In the genomic region with DNA sequence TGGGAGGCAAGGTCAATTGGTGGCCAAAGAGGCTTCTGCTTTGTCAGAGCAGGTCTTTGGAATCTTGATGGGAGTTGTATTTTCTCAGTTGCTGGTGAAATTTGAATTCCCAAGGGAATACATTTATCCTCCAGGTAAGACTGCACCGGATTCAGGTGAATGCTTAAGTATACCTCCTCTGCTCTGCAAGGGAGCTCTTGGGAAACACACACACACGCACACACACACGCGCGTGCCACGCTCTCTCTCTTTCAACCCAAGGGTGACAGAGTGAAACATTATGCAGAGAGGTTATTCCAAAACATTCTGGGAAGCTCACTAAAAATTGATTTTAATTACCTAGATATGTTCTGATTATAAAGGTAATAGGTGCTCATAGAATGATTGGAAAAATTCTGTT, we compare ENCODE assay signal across 25 cellular contexts. TPM values are rescaled to one million over a fixed set of nuclear protein-coding genes. Genes with fewer than 3 reads are reported as not detected.
DNase-seq lines count a peak whose midpoint lies in the region; ATAC-seq and TF ChIP-seq lines count a peak whose summit lies in the region.
"Had no signal": no experiment of that assay in that cellular context is flagged by ENCODE, and none has a peak within 500 bp of the region (broad histone marks: within the 10 kb centered on the region; RNA-seq: fewer than 3 reads in every experiment).

No MANE protein-coding gene starts in this region.

- no peak overlapping the region for H2AFZ ChIP-seq in GM23338

- peaks cover 47% of the 10 kb centered on the region for H3K79me2 ChIP-seq in GM23338 (replicated peaks; ENCODE audit: insufficient read depth)

- H3K27me3 Mint-ChIP-seq in CD4-positive, alpha-beta memory T cell: no peaks in the 10 kb centered on the region
- H3K27me3 Mint-ChIP-seq in GM23338 (ENCODE audit: insufficient read depth, low read depth, poor library complexity): peaks cover 11% of the 10 kb centered on the region
- no peaks in the 10 kb centered on the region for H3K27me3 Mint-ChIP-seq in activated T-helper 17 cell treated with anti-CD3 and anti-CD28 coated beads, Interleukin-2, amount 50 U/mL, for 72 hours
- H3K27me3 Mint-ChIP-seq: activated CD4-positive, alpha-beta T cell treated with anti-CD3 and anti-CD28 coated beads, Interleukin-2, amount 10 ng/mL, durations not matched to agents 7 days and 5 days; CD4-positive, alpha-beta T cell; stimulated activated naive CD8-positive, alpha-beta T cell treated with anti-CD3 and anti-CD28 coated beads, Interleukin-15, amount 100 ng/mL, for 72 hours had no signal

- ATAC-seq in GM23338: peak; percentile 10; the same call in 2 of the 3 replicates
- ATAC-seq in activated T-helper 17 cell treated with anti-CD3 and anti-CD28 coated beads, Interleukin-2, amount 50 U/mL, for 72 hours (replicated peaks): no peak
- ATAC-seq: stimulated activated naive CD8-positive, alpha-beta T cell treated with anti-CD3 and anti-CD28 coated beads, Interleukin-15, amount 100 ng/mL, for 72 hours had no signal

- TF ChIP-seq CTCF in GM23338 (conservative IDR thresholded peaks at IDR 0.05; ENCODE audit: low read depth in 2 of 2): no peak

- H3K36me3 Mint-ChIP-seq in CD4-positive, alpha-beta memory T cell: peaks cover 31 to 64% of the 10 kb centered on the region in 2 donors
- H3K36me3 Mint-ChIP-seq in GM23338 (ENCODE audit: low read depth): peaks cover 56% of the 10 kb centered on the region
- peaks cover 62% of the 10 kb centered on the region for H3K36me3 Mint-ChIP-seq in activated T-helper 17 cell treated with anti-CD3 and anti-CD28 coated beads, Interleukin-2, amount 50 U/mL, for 72 hours (ENCODE audit: low read depth)

- H3K27ac Mint-ChIP-seq in CD4-positive, alpha-beta memory T cell: peak overlapping the region in 4 of 7 donors; percentile 36 to 62 (median 48)
- peak overlapping the region; percentile 94 for H3K27ac Mint-ChIP-seq in GM23338
- peak overlapping the region; percentile 22 for H3K27ac Mint-ChIP-seq in activated T-helper 17 cell treated with anti-CD3 and anti-CD28 coated beads, Interleukin-2, amount 50 U/mL, for 72 hours
- H3K27ac Mint-ChIP-seq: activated CD4-positive, alpha-beta T cell treated with anti-CD3 and anti-CD28 coated beads, Interleukin-2, amount 10 ng/mL, durations not matched to agents 7 days and 5 days; T-helper 1 cell treated with Interleukin-12 subunit alpha and Interleukin-12 subunit beta and Interleukin-4 antibody, amounts not matched to agents 30 μg/mL and 1 μg/mL, for 36 hours had no signal

- peak overlapping the region; percentile 73 for H3K4me2 ChIP-seq in GM23338
- H3K4me2 ChIP-seq: smooth muscle cell had no signal

- no peaks in the 10 kb centered on the region for H3K9me2 ChIP-seq in GM23338 (ENCODE audit: insufficient read depth)

- no peaks in the 10 kb centered on the region for H3K9me3 Mint-ChIP-seq in CD4-positive, alpha-beta memory T cell
- H3K9me3 Mint-ChIP-seq in GM23338: no peaks in the 10 kb centered on the region
- no peaks in the 10 kb centered on the region for H3K9me3 Mint-ChIP-seq in activated T-helper 17 cell treated with anti-CD3 and anti-CD28 coated beads, Interleukin-2, amount 50 U/mL, for 72 hours
- H3K9me3 Mint-ChIP-seq: activated CD4-positive, alpha-beta T cell treated with anti-CD3 and anti-CD28 coated beads, Interleukin-2, amount 10 ng/mL, durations not matched to agents 7 days and 5 days; CD4-positive, alpha-beta T cell; stimulated activated naive CD8-positive, alpha-beta T cell treated with anti-CD3 and anti-CD28 coated beads, Interleukin-15, amount 100 ng/mL, for 72 hours; T-helper 1 cell treated with Interleukin-12 subunit alpha and Interleukin-12 subunit beta and Interleukin-4 antibody, amounts not matched to agents 30 μg/mL and 1 μg/mL, for 36 hours had no signal

- POLR2A ChIA-PET in CD4-positive, alpha-beta memory T cell (lab: Charles Lee; ENCODE audit: partially characterized antibody): interaction anchor here (3.5 kb wide), 1 partner anchor 32 kb away, joined by 19 read pairs; the partner anchor contains the start of gene ST6GAL1

- H3F3A ChIP-seq in GM23338 (replicated peaks; ENCODE audit: low read depth): peaks cover 9% of the 10 kb centered on the region

- intact Hi-C loops in CD4-positive, alpha-beta memory T cell (cut with micrococcal nuclease): no loop called here

- H3K4me1 Mint-ChIP-seq in CD4-positive, alpha-beta memory T cell: peaks cover 41 to 82% (median 59%) of the 10 kb centered on the region in 4 donors
- peaks cover 80% of the 10 kb centered on the region for H3K4me1 Mint-ChIP-seq in GM23338
- peaks cover 38% of the 10 kb centered on the region for H3K4me1 Mint-ChIP-seq in activated T-helper 17 cell treated with anti-CD3 and anti-CD28 coated beads, Interleukin-2, amount 50 U/mL, for 72 hours

- peaks cover 37% of the 10 kb centered on the region for H3K36me3 ChIP-seq in CD4-positive, alpha-beta memory T cell (ENCODE audit: insufficient read depth, low read length)
- no peaks in the 10 kb centered on the region for H3K36me3 ChIP-seq in GM23338 (ENCODE audit: insufficient read depth)
- H3K36me3 ChIP-seq: breast epithelium, colonic mucosa, SJSA1, transverse colon had no signal

- no peak overlapping the region for H3K4me3 ChIP-seq in CD4-positive, alpha-beta memory T cell (ENCODE audit: low read length in 2 of 2)
- no peak overlapping the region; the same call in 1 of the 2 replicates for H3K4me3 ChIP-seq in GM23338
- H3K4me3 ChIP-seq: breast epithelium, colonic mucosa, SJSA1, smooth muscle cell, transverse colon had no signal

- no peaks in the 10 kb centered on the region for H3K27me3 ChIP-seq in CD4-positive, alpha-beta memory T cell (ENCODE audit: insufficient read depth, low read length)
- H3K27me3 ChIP-seq in GM23338 (ENCODE audit: insufficient read depth) (no peaks in the 10 kb centered on the region), layer of hippocampus (ENCODE audit: control insufficient read depth, insufficient read depth, low read length) (no peaks in the 10 kb centered on the region)
- H3K27me3 ChIP-seq: breast epithelium, colonic mucosa, neutrophil, SJSA1, transverse colon had no signal

- DNase-seq in CD4-positive, alpha-beta memory T cell: no peak
- DNase-seq in GM23338 (ENCODE audit: low spot score) (no peak), NCI-H2171 treated with DMSO at 0.1 percent for 48 hours (lab: John Stamatoyannopoulos, UW) (no peak), NK-92 (lab: John Stamatoyannopoulos, UW; ENCODE audit: unreplicated experiment) (no peak), inferior parietal cortex (ENCODE audit: extremely low spot score) (no peak), NCI-H146 (lab: John Stamatoyannopoulos, UW) (no peak)
- DNase-seq: activated CD4-positive, alpha-beta T cell treated with anti-CD3 and anti-CD28 coated beads, Interleukin-2, amount 10 ng/mL, durations not matched to agents 7 days and 5 days; activated CD8-positive, alpha-beta memory T cell treated with anti-CD3 and anti-CD28 coated beads, Interleukin-2, amount 50 U/mL, for 4 hours; CD4-positive, alpha-beta T cell; colonic mucosa; GOT3; NCI-H1092 treated with DMSO at 0.1 percent for 48 hours; NCI-H2081; NCI-H446 treated with DMSO at 0.1 percent for 48 hours; NK-92 treated with Interleukin-12 subunit alpha and Interleukin-12 subunit beta, amount 100 ng/mL, for 24 hours; stimulated activated CD4-positive, alpha-beta T cell treated with anti-CD3 and anti-CD28 coated beads, Interleukin-4, amount 100 ng/mL, for 1 hour; stimulated activated naive CD8-positive, alpha-beta T cell treated with anti-CD3 and anti-CD28 coated beads, Interleukin-15, amount 100 ng/mL, for 72 hours; transverse colon had no signal

- no peak overlapping the region for H3K4me3 Mint-ChIP-seq in CD4-positive, alpha-beta memory T cell
- H3K4me3 Mint-ChIP-seq in GM23338: peak overlapping the region; percentile 27; the same call in 1 of the 3 replicates
- peak overlapping the region; percentile 50 for H3K4me3 Mint-ChIP-seq in activated T-helper 17 cell treated with anti-CD3 and anti-CD28 coated beads, Interleukin-2, amount 50 U/mL, for 72 hours
- H3K4me3 Mint-ChIP-seq: activated CD4-positive, alpha-beta T cell treated with anti-CD3 and anti-CD28 coated beads, Interleukin-2, amount 10 ng/mL, durations not matched to agents 7 days and 5 days; CD4-positive, alpha-beta T cell; stimulated activated naive CD8-positive, alpha-beta T cell treated with anti-CD3 and anti-CD28 coated beads, Interleukin-15, amount 100 ng/mL, for 72 hours; T-helper 1 cell treated with Interleukin-12 subunit alpha and Interleukin-12 subunit beta and Interleukin-4 antibody, amounts not matched to agents 30 μg/mL and 1 μg/mL, for 36 hours had no signal

- no peaks in the 10 kb centered on the region for H4K20me1 ChIP-seq in GM23338 (replicated peaks; ENCODE audit: insufficient read depth)

- peaks cover 45% of the 10 kb centered on the region for H3K4me1 ChIP-seq in CD4-positive, alpha-beta memory T cell (ENCODE audit: insufficient read depth, low read length)
- H3K4me1 ChIP-seq in GM23338 (ENCODE audit: insufficient read depth): peaks cover 62% of the 10 kb centered on the region
- H3K4me1 ChIP-seq: breast epithelium, colonic mucosa, SJSA1, transverse colon had no signal

- no peak overlapping the region for H3K27ac ChIP-seq in CD4-positive, alpha-beta memory T cell (ENCODE audit: low read depth, low read length)
- H3K27ac ChIP-seq in GM23338 (ENCODE audit: low read depth) (peak overlapping the region; percentile 95), layer of hippocampus (ENCODE audit: low read depth, low read length) (peak overlapping the region; percentile 15)
- H3K27ac ChIP-seq: colonic mucosa, neutrophil, SJSA1, transverse colon had no signal

- H3K9me3 ChIP-seq in CD4-positive, alpha-beta memory T cell (ENCODE audit: control insufficient read depth in 1 of 2, low read length in 2 of 2): no peaks in the 10 kb centered on the region
- H3K9me3 ChIP-seq: breast epithelium, colonic mucosa, neutrophil, SJSA1, transverse colon had no signal

- CTCF ChIA-PET in CD4-positive, alpha-beta memory T cell (lab: Charles Lee; ENCODE audit: partially characterized antibody): interaction anchor here (0.9 kb wide), 1 partner anchor 33 kb away, joined by 5 read pairs; no protein-coding TSS in a partner anchor

TF ChIP-seq in GM23338, 12 proteins besides CTCF, POLR2A, EP300 and RAD21 (continues in another document):
- no peak for TF ChIP-seq POLR2AphosphoS5 (IDR thresholded peaks at IDR 0.05; ENCODE audit: low read depth)
- TF ChIP-seq JUNB (IDR thresholded peaks at IDR 0.05; ENCODE audit: unreplicated experiment): no peak
- no peak for TF ChIP-seq EZH2phosphoT487 (IDR thresholded peaks at IDR 0.05; ENCODE audit: unreplicated experiment)
- no peak for TF ChIP-seq EZH2 (IDR thresholded peaks at IDR 0.05; ENCODE audit: low read depth, unreplicated experiment)

RNA-seq across cellular contexts. Expression of gene ST6GAL1, which starts 33.7 kb away (rescaled TPM):
- total RNA-seq in CD4-positive, alpha-beta memory T cell: 100 to 1,000 TPM; 222 to 232 TPM
- 100 to 1,000 TPM; 165 to 172 TPM for polyA plus RNA-seq in CD4-positive, alpha-beta memory T cell
- 51.6 and 65.1 TPM in 2 replicates for total RNA-seq in GM23338 (2014; rRNA removed; shearing (Covaris generic))
- polyA plus RNA-seq in GM23338 (2016; fragmentation: Nextera tagmentation; extraction: Ambion mirVana): 13.5 and 17.6 TPM in 2 replicates
- total RNA-seq in activated T-helper 17 cell treated with anti-CD3 and anti-CD28 coated beads, Interleukin-2, amount 50 U/mL, for 72 hours: 10 to 100 TPM; 68.0 to 77.4 TPM

Comparison
In these comparisons a context has a peak if more than half of its experiments do, and no peak if none do; other contexts are left out.
1. H3K27ac Mint-ChIP-seq: peak in every context shown above with its lines; median percentile 94 in GM23338; 48 in CD4-positive, alpha-beta memory T cell; 22 in activated T-helper 17 cell treated with anti-CD3 and anti-CD28 coated beads, Interleukin-2, amount 50 U/mL, for 72 hours.
2. H3K4me3 Mint-ChIP-seq: peak in GM23338 (single experiment) and activated T-helper 17 cell treated with anti-CD3 and anti-CD28 coated beads, Interleukin-2, amount 50 U/mL, for 72 hours (single experiment); none in CD4-positive, alpha-beta memory T cell (0 of 8).